ENCODE assay signal across 22 cellular contexts in the genomic region with DNA sequence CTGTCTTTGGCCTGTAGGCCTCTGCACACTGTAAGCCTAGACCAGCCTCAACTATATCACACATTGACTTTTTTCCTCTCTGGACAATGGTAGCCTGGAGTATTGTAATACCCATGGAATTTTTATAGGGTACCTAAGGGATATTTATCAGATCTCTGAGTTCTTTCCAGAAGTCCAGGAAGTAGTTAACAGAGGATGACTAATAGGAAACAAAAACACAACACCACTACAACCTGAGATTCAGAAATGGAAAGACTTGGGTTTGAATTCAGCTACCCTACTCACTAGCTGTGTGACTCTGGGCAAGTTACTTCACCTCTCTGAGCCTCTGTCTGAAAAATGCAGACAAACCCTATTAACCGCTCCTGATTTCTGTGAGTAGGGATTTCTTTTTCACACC.
"Had no signal": no experiment of that assay in that cellular context is flagged by ENCODE, and none has a peak within 500 bp of the region (broad histone marks: within the 10 kb centered on the region; RNA-seq: fewer than 3 reads in every experiment).

No MANE protein-coding gene starts in this region.

- ATAC-seq: activated naive CD8-positive, alpha-beta T cell treated with anti-CD3 and anti-CD28 coated beads, Interleukin-2, amount 50 U/mL, for 24 hours; right cardiac atrium had no signal

- H3K4me3 ChIP-seq: left ventricle myocardium inferior, prostate gland, tibial nerve, uterus had no signal

- DNase-seq: activated CD4-positive, alpha-beta T cell treated with anti-CD3 and anti-CD28 coated beads, Interleukin-2, amount 50 U/mL, for 1 hour; activated CD4-positive, CD25-positive, alpha-beta regulatory T cell treated with anti-CD3 and anti-CD28 coated beads, Interleukin-2, amount 50 U/mL, for 72 hours; activated CD8-positive, alpha-beta memory T cell treated with anti-CD3 and anti-CD28 coated beads, Interleukin-2, amount 50 U/mL, for 4 hours; activated effector memory CD4-positive, alpha-beta T cell treated with Interleukin-2 at 50 U/mL for 16 hours; activated naive CD4-positive, alpha-beta T cell treated with anti-CD3 and anti-CD28 coated beads, Interleukin-2, amount 10 ng/mL, durations not matched to agents 7 days and 5 days; activated naive CD8-positive, alpha-beta T cell treated with anti-CD3 and anti-CD28 coated beads, Interleukin-2, amount 50 U/mL, for 24 hours; activated T-cell treated with anti-CD3 and anti-CD28 coated beads, Interleukin-2, amount 50 U/mL, for 48 hours; anterior cingulate cortex; central memory CD4-positive, alpha-beta T cell; endodermal cell; erythroblast; foreskin melanocyte; head of caudate nucleus; kidney; left ventricle myocardium inferior; naive B cell; right cardiac atrium; stimulated activated CD4-positive, alpha-beta T cell treated with anti-CD3 and anti-CD28 coated beads, Interleukin-2, amount 100 ng/mL, for 24 hours; uterus had no signal

- H3K27me3 ChIP-seq: tibial nerve, uterus had no signal

- H3K36me3 ChIP-seq: prostate gland, uterus had no signal

- H3K4me1 ChIP-seq: left ventricle myocardium inferior, prostate gland, tibial nerve, uterus had no signal

- H3K9me3 ChIP-seq: left ventricle myocardium inferior, prostate gland, tibial nerve, uterus had no signal

- FAIRE-seq: colon, kidney had no signal

- H3K27ac ChIP-seq: left ventricle myocardium inferior, prostate gland, tibial nerve, uterus had no signal
